In the genomic region with DNA sequence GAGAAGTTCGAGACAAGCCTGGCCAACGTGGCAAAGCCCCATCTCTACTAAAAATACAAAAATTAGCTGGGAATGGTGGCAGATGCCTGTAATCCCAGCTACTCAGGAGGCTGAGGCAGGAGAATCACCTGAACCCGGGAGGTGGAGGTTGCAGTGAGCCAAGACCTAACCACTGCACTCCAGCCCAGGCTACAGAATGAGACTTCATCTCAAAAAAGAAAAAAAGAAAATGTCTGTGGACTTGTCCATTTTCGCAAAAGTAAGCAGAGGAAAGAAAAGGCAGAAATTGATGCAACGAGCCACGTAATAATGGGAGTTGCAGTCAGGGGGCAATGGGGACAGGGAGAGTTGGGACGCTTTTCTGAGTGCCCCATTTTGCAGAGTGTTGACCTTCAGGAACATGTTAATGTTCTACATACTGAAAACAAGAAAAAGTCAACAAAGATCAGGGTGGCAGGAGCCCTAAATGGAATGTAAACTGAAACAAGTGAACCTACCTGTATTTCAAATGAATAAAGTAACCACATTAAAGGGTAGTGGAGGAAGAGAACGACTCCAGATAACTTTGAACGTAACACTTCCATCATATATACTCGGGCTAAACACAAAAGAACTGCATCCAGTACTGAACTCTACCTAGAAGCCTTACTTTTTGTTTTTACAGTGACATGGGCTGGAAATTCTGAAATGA, we compare ENCODE assay signal across 1 cellular context.
TF ChIP-seq lines count a peak whose summit lies in the region.

No MANE protein-coding gene starts in this region.

TF ChIP-seq in HepG2, 621 proteins besides CTCF, POLR2A, EP300 and RAD21 (continued from another document and continues in another):
- TF ChIP-seq NR2F2 (IDR thresholded peaks at IDR 0.05; ENCODE audit: borderline replicate concordance, low read depth) (peak; percentile 93), XRCC5 (optimal IDR thresholded peaks at IDR 0.05; ENCODE audit: low read length) (no peak), TEAD3 (CRISPR knock-in tag; optimal IDR thresholded peaks at IDR 0.05; ENCODE audit: borderline replicate concordance) (peak; percentile 99), NR2F6 (IDR thresholded peaks at IDR 0.05) (peak; percentile 97), NR2F6 (CRISPR knock-in tag; IDR thresholded peaks at IDR 0.05) (peak; percentile 93), HMG20B (CRISPR knock-in tag; conservative IDR thresholded peaks at IDR 0.05) (peak; percentile 81), SOX13 (IDR thresholded peaks at IDR 0.05) (peak; percentile 92), SOX13 (CRISPR knock-in tag; conservative IDR thresholded peaks at IDR 0.05 in 1 of 2, IDR thresholded peaks at IDR 0.05 in 1 of 2) (peak in 1 of 2 experiments; percentile 98; a peak in 2 of 4 replicates), PITX1 (CRISPR knock-in tag; IDR thresholded peaks at IDR 0.05) (peak; percentile 85), SP1 (IDR thresholded peaks at IDR 0.05) (no peak), SP1 (CRISPR knock-in tag; IDR thresholded peaks at IDR 0.05) (peak; percentile 31; the same call in 1 of the 2 replicates), MXD4 (CRISPR knock-in tag; IDR thresholded peaks at IDR 0.05) (peak; percentile 25; the same call in 1 of the 2 replicates), ZNF605 (CRISPR knock-in tag; IDR thresholded peaks at IDR 0.05) (peak; percentile 82), NR2C2 (CRISPR knock-in tag; IDR thresholded peaks at IDR 0.05; ENCODE audit: borderline replicate concordance) (no peak; the same call in 1 of the 2 replicates), KAT7 (CRISPR knock-in tag; IDR thresholded peaks at IDR 0.05; ENCODE audit: borderline replicate concordance) (no peak), HMGA1 (CRISPR knock-in tag; conservative IDR thresholded peaks at IDR 0.05) (no peak), U2AF2 (IDR thresholded peaks at IDR 0.05; ENCODE audit: low read depth, low read length) (no peak), CEBPG (CRISPR knock-in tag; IDR thresholded peaks at IDR 0.05) (peak; percentile 72), DPF2 (CRISPR knock-in tag; IDR thresholded peaks at IDR 0.05; ENCODE audit: borderline replicate concordance, low read depth) (peak; percentile 98), ZNF737 (CRISPR knock-in tag; IDR thresholded peaks at IDR 0.05; ENCODE audit: borderline replicate concordance) (no peak), SSRP1 (CRISPR knock-in tag; IDR thresholded peaks at IDR 0.05) (no peak), MEF2D (CRISPR knock-in tag; IDR thresholded peaks at IDR 0.05) (peak; percentile 97), PAWR (CRISPR knock-in tag; IDR thresholded peaks at IDR 0.05; ENCODE audit: borderline replicate concordance) (no peak), FOXC1 (CRISPR knock-in tag; IDR thresholded peaks at IDR 0.05; ENCODE audit: borderline replicate concordance) (peak; percentile 20; the same call in 1 of the 2 replicates), TAF15 (IDR thresholded peaks at IDR 0.05; ENCODE audit: low read depth, low read length, poor library complexity, severe bottlenecking) (no peak), ZNF34 (CRISPR knock-in tag; IDR thresholded peaks at IDR 0.05; ENCODE audit: borderline replicate concordance) (no peak), ZNF652 (CRISPR knock-in tag; IDR thresholded peaks at IDR 0.05; ENCODE audit: borderline replicate concordance, low read depth) (peak; percentile 25; the same call in 1 of the 2 replicates), AHR (CRISPR knock-in tag; IDR thresholded peaks at IDR 0.05) (no peak), TAF1 (CRISPR knock-in tag; IDR thresholded peaks at IDR 0.05) (peak; percentile 51), ARHGAP35 (CRISPR knock-in tag; IDR thresholded peaks at IDR 0.05; ENCODE audit: borderline replicate concordance) (no peak), ZNF724P (CRISPR knock-in tag; IDR thresholded peaks at IDR 0.05; ENCODE audit: borderline replicate concordance) (no peak), BRCA1 (CRISPR knock-in tag; IDR thresholded peaks at IDR 0.05) (peak; percentile 88; the same call in 1 of the 2 replicates), BHLHE40 (IDR thresholded peaks at IDR 0.05; ENCODE audit: low read length) (peak; percentile 75), ZNF335 (CRISPR knock-in tag; IDR thresholded peaks at IDR 0.05) (peak; percentile 53; the same call in 1 of the 2 replicates), SKI (IDR thresholded peaks at IDR 0.05; ENCODE audit: partially characterized antibody) (peak; percentile 62), ZNF549 (CRISPR knock-in tag; IDR thresholded peaks at IDR 0.05) (no peak)
- TF ChIP-seq, protein P1, sequence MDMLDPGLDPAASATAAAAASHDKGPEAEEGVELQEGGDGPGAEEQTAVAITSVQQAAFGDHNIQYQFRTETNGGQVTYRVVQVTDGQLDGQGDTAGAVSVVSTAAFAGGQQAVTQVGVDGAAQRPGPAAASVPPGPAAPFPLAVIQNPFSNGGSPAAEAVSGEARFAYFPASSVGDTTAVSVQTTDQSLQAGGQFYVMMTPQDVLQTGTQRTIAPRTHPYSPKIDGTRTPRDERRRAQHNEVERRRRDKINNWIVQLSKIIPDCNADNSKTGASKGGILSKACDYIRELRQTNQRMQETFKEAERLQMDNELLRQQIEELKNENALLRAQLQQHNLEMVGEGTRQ (IDR thresholded peaks at IDR 0.05; ENCODE audit: low read depth, low read length), result no peak
- TF ChIP-seq, protein P1 (CRISPR knock-in tag; IDR thresholded peaks at IDR 0.05; ENCODE audit: borderline replicate concordance), result no peak
- TF ChIP-seq, protein P2, sequence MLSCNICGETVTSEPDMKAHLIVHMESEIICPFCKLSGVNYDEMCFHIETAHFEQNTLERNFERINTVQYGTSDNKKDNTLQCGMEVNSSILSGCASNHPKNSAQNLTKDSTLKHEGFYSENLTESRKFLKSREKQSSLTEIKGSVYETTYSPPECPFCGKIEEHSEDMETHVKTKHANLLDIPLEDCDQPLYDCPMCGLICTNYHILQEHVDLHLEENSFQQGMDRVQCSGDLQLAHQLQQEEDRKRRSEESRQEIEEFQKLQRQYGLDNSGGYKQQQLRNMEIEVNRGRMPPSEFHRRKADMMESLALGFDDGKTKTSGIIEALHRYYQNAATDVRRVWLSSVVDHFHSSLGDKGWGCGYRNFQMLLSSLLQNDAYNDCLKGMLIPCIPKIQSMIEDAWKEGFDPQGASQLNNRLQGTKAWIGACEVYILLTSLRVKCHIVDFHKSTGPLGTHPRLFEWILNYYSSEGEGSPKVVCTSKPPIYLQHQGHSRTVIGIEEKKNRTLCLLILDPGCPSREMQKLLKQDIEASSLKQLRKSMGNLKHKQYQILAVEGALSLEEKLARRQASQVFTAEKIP (CRISPR knock-in tag; IDR thresholded peaks at IDR 0.05; ENCODE audit: borderline replicate concordance), result no peak
- TF ChIP-seq, protein P3, sequence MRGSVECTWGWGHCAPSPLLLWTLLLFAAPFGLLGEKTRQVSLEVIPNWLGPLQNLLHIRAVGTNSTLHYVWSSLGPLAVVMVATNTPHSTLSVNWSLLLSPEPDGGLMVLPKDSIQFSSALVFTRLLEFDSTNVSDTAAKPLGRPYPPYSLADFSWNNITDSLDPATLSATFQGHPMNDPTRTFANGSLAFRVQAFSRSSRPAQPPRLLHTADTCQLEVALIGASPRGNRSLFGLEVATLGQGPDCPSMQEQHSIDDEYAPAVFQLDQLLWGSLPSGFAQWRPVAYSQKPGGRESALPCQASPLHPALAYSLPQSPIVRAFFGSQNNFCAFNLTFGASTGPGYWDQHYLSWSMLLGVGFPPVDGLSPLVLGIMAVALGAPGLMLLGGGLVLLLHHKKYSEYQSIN (CRISPR knock-in tag; IDR thresholded peaks at IDR 0.05; ENCODE audit: borderline replicate concordance), result no peak
- TF ChIP-seq, protein P4, sequence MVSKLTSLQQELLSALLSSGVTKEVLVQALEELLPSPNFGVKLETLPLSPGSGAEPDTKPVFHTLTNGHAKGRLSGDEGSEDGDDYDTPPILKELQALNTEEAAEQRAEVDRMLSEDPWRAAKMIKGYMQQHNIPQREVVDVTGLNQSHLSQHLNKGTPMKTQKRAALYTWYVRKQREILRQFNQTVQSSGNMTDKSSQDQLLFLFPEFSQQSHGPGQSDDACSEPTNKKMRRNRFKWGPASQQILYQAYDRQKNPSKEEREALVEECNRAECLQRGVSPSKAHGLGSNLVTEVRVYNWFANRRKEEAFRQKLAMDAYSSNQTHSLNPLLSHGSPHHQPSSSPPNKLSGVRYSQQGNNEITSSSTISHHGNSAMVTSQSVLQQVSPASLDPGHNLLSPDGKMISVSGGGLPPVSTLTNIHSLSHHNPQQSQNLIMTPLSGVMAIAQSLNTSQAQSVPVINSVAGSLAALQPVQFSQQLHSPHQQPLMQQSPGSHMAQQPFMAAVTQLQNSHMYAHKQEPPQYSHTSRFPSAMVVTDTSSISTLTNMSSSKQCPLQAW (CRISPR knock-in tag; IDR thresholded peaks at IDR 0.05), result peak; percentile 73; the same call in 1 of the 2 replicates
- TF ChIP-seq, protein P5, sequence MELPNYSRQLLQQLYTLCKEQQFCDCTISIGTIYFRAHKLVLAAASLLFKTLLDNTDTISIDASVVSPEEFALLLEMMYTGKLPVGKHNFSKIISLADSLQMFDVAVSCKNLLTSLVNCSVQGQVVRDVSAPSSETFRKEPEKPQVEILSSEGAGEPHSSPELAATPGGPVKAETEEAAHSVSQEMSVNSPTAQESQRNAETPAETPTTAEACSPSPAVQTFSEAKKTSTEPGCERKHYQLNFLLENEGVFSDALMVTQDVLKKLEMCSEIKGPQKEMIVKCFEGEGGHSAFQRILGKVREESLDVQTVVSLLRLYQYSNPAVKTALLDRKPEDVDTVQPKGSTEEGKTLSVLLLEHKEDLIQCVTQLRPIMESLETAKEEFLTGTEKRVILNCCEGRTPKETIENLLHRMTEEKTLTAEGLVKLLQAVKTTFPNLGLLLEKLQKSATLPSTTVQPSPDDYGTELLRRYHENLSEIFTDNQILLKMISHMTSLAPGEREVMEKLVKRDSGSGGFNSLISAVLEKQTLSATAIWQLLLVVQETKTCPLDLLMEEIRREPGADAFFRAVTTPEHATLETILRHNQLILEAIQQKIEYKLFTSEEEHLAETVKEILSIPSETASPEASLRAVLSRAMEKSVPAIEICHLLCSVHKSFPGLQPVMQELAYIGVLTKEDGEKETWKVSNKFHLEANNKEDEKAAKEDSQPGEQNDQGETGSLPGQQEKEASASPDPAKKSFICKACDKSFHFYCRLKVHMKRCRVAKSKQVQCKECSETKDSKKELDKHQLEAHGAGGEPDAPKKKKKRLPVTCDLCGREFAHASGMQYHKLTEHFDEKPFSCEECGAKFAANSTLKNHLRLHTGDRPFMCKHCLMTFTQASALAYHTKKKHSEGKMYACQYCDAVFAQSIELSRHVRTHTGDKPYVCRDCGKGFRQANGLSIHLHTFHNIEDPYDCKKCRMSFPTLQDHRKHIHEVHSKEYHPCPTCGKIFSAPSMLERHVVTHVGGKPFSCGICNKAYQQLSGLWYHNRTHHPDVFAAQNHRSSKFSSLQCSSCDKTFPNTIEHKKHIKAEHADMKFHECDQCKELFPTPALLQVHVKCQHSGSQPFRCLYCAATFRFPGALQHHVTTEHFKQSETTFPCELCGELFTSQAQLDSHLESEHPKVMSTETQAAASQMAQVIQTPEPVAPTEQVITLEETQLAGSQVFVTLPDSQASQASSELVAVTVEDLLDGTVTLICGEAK (IDR thresholded peaks at IDR 0.05), result no peak
- TF ChIP-seq, protein P5 (CRISPR knock-in tag; IDR thresholded peaks at IDR 0.05), result no peak; the same call in 1 of the 2 replicates
- TF ChIP-seq, protein P6, sequence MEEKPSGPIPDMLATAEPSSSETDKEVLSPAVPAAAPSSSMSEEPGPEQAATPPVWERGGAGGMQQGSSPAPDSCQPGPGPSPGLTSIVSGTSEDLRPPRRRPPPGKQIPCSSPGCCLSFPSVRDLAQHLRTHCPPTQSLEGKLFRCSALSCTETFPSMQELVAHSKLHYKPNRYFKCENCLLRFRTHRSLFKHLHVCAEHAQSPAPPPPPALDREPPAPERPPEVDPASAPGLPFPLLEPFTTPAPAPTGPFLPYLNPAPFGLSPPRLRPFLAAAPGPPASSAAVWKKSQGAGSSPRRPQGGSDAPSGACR (CRISPR knock-in tag; IDR thresholded peaks at IDR 0.05), result peak; percentile 90; the same call in 1 of the 2 replicates
- TF ChIP-seq, protein P7, sequence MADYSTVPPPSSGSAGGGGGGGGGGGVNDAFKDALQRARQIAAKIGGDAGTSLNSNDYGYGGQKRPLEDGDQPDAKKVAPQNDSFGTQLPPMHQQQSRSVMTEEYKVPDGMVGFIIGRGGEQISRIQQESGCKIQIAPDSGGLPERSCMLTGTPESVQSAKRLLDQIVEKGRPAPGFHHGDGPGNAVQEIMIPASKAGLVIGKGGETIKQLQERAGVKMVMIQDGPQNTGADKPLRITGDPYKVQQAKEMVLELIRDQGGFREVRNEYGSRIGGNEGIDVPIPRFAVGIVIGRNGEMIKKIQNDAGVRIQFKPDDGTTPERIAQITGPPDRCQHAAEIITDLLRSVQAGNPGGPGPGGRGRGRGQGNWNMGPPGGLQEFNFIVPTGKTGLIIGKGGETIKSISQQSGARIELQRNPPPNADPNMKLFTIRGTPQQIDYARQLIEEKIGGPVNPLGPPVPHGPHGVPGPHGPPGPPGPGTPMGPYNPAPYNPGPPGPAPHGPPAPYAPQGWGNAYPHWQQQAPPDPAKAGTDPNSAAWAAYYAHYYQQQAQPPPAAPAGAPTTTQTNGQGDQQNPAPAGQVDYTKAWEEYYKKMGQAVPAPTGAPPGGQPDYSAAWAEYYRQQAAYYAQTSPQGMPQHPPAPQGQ (CRISPR knock-in tag; IDR thresholded peaks at IDR 0.05; ENCODE audit: borderline replicate concordance), result no peak; the same call in 1 of the 2 replicates
